Comparison of ENCODE assay signal across 10 cellular contexts in genomic region chr15:70266412-70267089, GRCh38.
A peak's percentile ranks its signal among the peaks of the same experiment; 100 is the strongest.
DNase-seq lines count a peak whose midpoint lies in the region; ATAC-seq and TF ChIP-seq lines count a peak whose summit lies in the region.
"Had no signal": no experiment of that assay in that cellular context is flagged by ENCODE, and none has a peak within 500 bp of the region (broad histone marks: within the 10 kb centered on the region; RNA-seq: fewer than 3 reads in every experiment).

No MANE protein-coding gene starts in this region.

- DNase-seq in DMS 273 (lab: John Stamatoyannopoulos, UW; ENCODE audit: unreplicated experiment) (peak; percentile 15), DMS 273 treated with DMSO at 0.1 percent for 48 hours (lab: John Stamatoyannopoulos, UW) (no peak), adipocyte (ENCODE audit: low read depth) (no peak), left colon (peak; percentile 47 to 69), testis (peak; percentile 93)
- DNase-seq in activated CD4-positive, alpha-beta memory T cell treated with anti-CD3 and anti-CD28 coated beads, Interleukin-2, amount 10 ng/mL, durations not matched to agents 7 days and 5 days: no peak
- DNase-seq in activated T-cell treated with anti-CD3 and anti-CD28 coated beads, Interleukin-2, amount 50 U/mL, for 4 hours: no peak
- DNase-seq: NCI-H2081 treated with DMSO at 0.1 percent for 48 hours had no signal

- H3K4me3 ChIP-seq in adipocyte (ENCODE audit: low read length) (peak overlapping the region; percentile 6), testis (no peak overlapping the region)

- peaks cover 33% of the 10 kb centered on the region for H3K27me3 Mint-ChIP-seq in activated CD4-positive, alpha-beta memory T cell treated with anti-CD3 and anti-CD28 coated beads, Interleukin-2, amount 10 ng/mL, durations not matched to agents 7 days and 5 days
- peaks cover 4% of the 10 kb centered on the region for H3K27me3 Mint-ChIP-seq in activated T-cell treated with anti-CD3 and anti-CD28 coated beads, Interleukin-2, amount 50 U/mL, for 4 hours (ENCODE audit: low read depth)

- ATAC-seq in left colon: peak; percentile 45
- no peak for ATAC-seq in activated T-cell treated with anti-CD3 and anti-CD28 coated beads, Interleukin-2, amount 50 U/mL, for 4 hours
- no peak for ATAC-seq in HG02642 (IDR thresholded peaks at IDR 0.05; ENCODE audit: poor library complexity, unreplicated experiment)

- no peak overlapping the region for H3K27ac Mint-ChIP-seq in activated CD4-positive, alpha-beta memory T cell treated with anti-CD3 and anti-CD28 coated beads, Interleukin-2, amount 10 ng/mL, durations not matched to agents 7 days and 5 days

- H3K36me3 ChIP-seq in adipocyte (ENCODE audit: control insufficient read depth, insufficient read depth, low read length, severe bottlenecking): no peaks in the 10 kb centered on the region
- H3K36me3 ChIP-seq in testis (ENCODE audit: low read depth, missing control alignments): no peaks in the 10 kb centered on the region

- no peak for TF ChIP-seq POLR2A in testis (IDR thresholded peaks at IDR 0.05)

- peaks cover 3% of the 10 kb centered on the region for H3K4me1 Mint-ChIP-seq in activated CD4-positive, alpha-beta memory T cell treated with anti-CD3 and anti-CD28 coated beads, Interleukin-2, amount 10 ng/mL, durations not matched to agents 7 days and 5 days
- H3K4me1 Mint-ChIP-seq in activated T-cell treated with anti-CD3 and anti-CD28 coated beads, Interleukin-2, amount 50 U/mL, for 4 hours (ENCODE audit: low read depth): peaks cover 38% of the 10 kb centered on the region

- H3K36me3 Mint-ChIP-seq in activated CD4-positive, alpha-beta memory T cell treated with anti-CD3 and anti-CD28 coated beads, Interleukin-2, amount 10 ng/mL, durations not matched to agents 7 days and 5 days (ENCODE audit: low read depth): no peaks in the 10 kb centered on the region
- no peaks in the 10 kb centered on the region for H3K36me3 Mint-ChIP-seq in activated T-cell treated with anti-CD3 and anti-CD28 coated beads, Interleukin-2, amount 50 U/mL, for 4 hours (ENCODE audit: insufficient read depth)

- CTCF ChIA-PET in activated CD4-positive, alpha-beta memory T cell treated with anti-CD3 and anti-CD28 coated beads, Interleukin-2, amount 10 ng/mL, durations not matched to agents 7 days and 5 days (lab: Charles Lee): no interaction called here

- POLR2A ChIA-PET in activated CD4-positive, alpha-beta memory T cell treated with anti-CD3 and anti-CD28 coated beads, Interleukin-2, amount 10 ng/mL, durations not matched to agents 7 days and 5 days (lab: Charles Lee): interaction anchor here (1.1 kb wide), 1 partner anchor 8 kb away, joined by 3 read pairs; no protein-coding TSS in a partner anchor

- TF ChIP-seq CTCF in testis (IDR thresholded peaks at IDR 0.05): no peak

- no peak overlapping the region for H3K27ac ChIP-seq in testis
- H3K27ac ChIP-seq: 22Rv1 had no signal

- H3K9ac ChIP-seq in adipocyte (ENCODE audit: low read length): peak overlapping the region; percentile 31

- H3K4me1 ChIP-seq in adipocyte (ENCODE audit: control insufficient read depth, insufficient read depth, low read length) (peaks cover 58% of the 10 kb centered on the region), testis (peaks cover 36% of the 10 kb centered on the region)

- H3K9me3 Mint-ChIP-seq in activated CD4-positive, alpha-beta memory T cell treated with anti-CD3 and anti-CD28 coated beads, Interleukin-2, amount 10 ng/mL, durations not matched to agents 7 days and 5 days: no peaks in the 10 kb centered on the region
- H3K9me3 Mint-ChIP-seq in activated T-cell treated with anti-CD3 and anti-CD28 coated beads, Interleukin-2, amount 50 U/mL, for 4 hours: no peaks in the 10 kb centered on the region

- H3K9me3 ChIP-seq in adipocyte (ENCODE audit: control insufficient read depth, low read length) (no peaks in the 10 kb centered on the region), testis (no peaks in the 10 kb centered on the region)

- WGBS in testis, 2 donors: 42 to 53% methylated on average over 24 of the region's 24 CpGs

- intact Hi-C loops in left colon (cut with DNase I, micrococcal nuclease) (no loop called here), testis (cut with DNase I; ENCODE audit: low total_unique reads) (loop anchor here (10.0 kb wide), 1 partner anchor 58 kb away; no protein-coding TSS in a partner anchor)

- no peak overlapping the region for H3K4me3 Mint-ChIP-seq in activated CD4-positive, alpha-beta memory T cell treated with anti-CD3 and anti-CD28 coated beads, Interleukin-2, amount 10 ng/mL, durations not matched to agents 7 days and 5 days
- H3K4me3 Mint-ChIP-seq in activated T-cell treated with anti-CD3 and anti-CD28 coated beads, Interleukin-2, amount 50 U/mL, for 4 hours: no peak overlapping the region

- peaks cover 3% of the 10 kb centered on the region for H3K27me3 ChIP-seq in adipocyte (replicated peaks; ENCODE audit: control insufficient read depth, insufficient read depth, low read length)
- no peaks in the 10 kb centered on the region for H3K27me3 ChIP-seq in testis

Comparison
In these comparisons a context has a peak if more than half of its experiments do, and no peak if none do; other contexts are left out.
1. DNase-seq: peak in DMS 273 (single experiment), left colon (2 of 2) and testis (single experiment); none in DMS 273 treated with DMSO at 0.1 percent for 48 hours (single experiment), adipocyte (single experiment), activated CD4-positive, alpha-beta memory T cell treated with anti-CD3 and anti-CD28 coated beads, Interleukin-2, amount 10 ng/mL, durations not matched to agents 7 days and 5 days (single experiment) and activated T-cell treated with anti-CD3 and anti-CD28 coated beads, Interleukin-2, amount 50 U/mL, for 4 hours (single experiment).